Comparison of ENCODE assay signal across 8 cellular contexts in genomic region chr1:186617860-186618780, GRCh38.
DNase-seq lines count a peak whose midpoint lies in the region; ATAC-seq and TF ChIP-seq lines count a peak whose summit lies in the region.

No MANE protein-coding gene starts in this region.

- no peaks in the 10 kb centered on the region for H3K9me3 ChIP-seq in effector memory CD4-positive, alpha-beta T cell (ENCODE audit: control insufficient read depth, low read length)
- H3K9me3 ChIP-seq in neural progenitor cell (ENCODE audit: low read depth) = no peaks in the 10 kb centered on the region

- no peak overlapping the region for H3K9ac ChIP-seq in neural progenitor cell

- no peak overlapping the region for H2AFZ ChIP-seq in neural progenitor cell (replicated peaks)

- H3K4me2 ChIP-seq in neural progenitor cell = no peak overlapping the region

- no peak overlapping the region for H3K27ac Mint-ChIP-seq in neural progenitor cell

- H3K27me3 Mint-ChIP-seq in neural progenitor cell (ENCODE audit: insufficient read depth, low read depth) = peaks cover 2% of the 10 kb centered on the region

- no peaks in the 10 kb centered on the region for H3K36me3 ChIP-seq in effector memory CD4-positive, alpha-beta T cell (ENCODE audit: control insufficient read depth, insufficient read depth, low read length)
- no peaks in the 10 kb centered on the region for H3K36me3 ChIP-seq in neural progenitor cell

- TF ChIP-seq CTCF in neural progenitor cell (IDR thresholded peaks at IDR 0.05) = no peak

- H3F3A ChIP-seq in neural progenitor cell (ENCODE audit: low read depth) = no peaks in the 10 kb centered on the region

- no peaks in the 10 kb centered on the region for H3K79me2 ChIP-seq in neural progenitor cell (ENCODE audit: low read depth)

- H3K4me1 Mint-ChIP-seq in neural progenitor cell = no peaks in the 10 kb centered on the region

- no peak overlapping the region for H3K27ac ChIP-seq in effector memory CD4-positive, alpha-beta T cell (ENCODE audit: insufficient read depth, low read length, poor library complexity, severe bottlenecking)
- H3K27ac ChIP-seq in neural progenitor cell = no peak overlapping the region

- no peaks in the 10 kb centered on the region for H3K27me3 ChIP-seq in effector memory CD4-positive, alpha-beta T cell (replicated peaks; ENCODE audit: control insufficient read depth, insufficient read depth, low read length, poor library complexity, severe bottlenecking)
- H3K27me3 ChIP-seq in neural progenitor cell = no peaks in the 10 kb centered on the region

- no peaks in the 10 kb centered on the region for H4K20me1 ChIP-seq in neural progenitor cell (ENCODE audit: low read depth)

- H3K4me3 Mint-ChIP-seq in neural progenitor cell = no peak overlapping the region

- H3K4me1 ChIP-seq in effector memory CD4-positive, alpha-beta T cell (ENCODE audit: control insufficient read depth, insufficient read depth, low read length, poor library complexity, severe bottlenecking) = peaks cover 3% of the 10 kb centered on the region
- H3K4me1 ChIP-seq in neural progenitor cell = no peaks in the 10 kb centered on the region

- DNase-seq in HT1080 (ENCODE audit: low read depth) (peak; percentile 28), T-helper 9 cell (peak; percentile 3), pons (ENCODE audit: low spot score) (peak; percentile 62), neural progenitor cell (ENCODE audit: low spot score) (no peak), NCI-H1092 treated with DMSO at 0.1 percent for 48 hours (lab: John Stamatoyannopoulos, UW) (no peak)
- DNase-seq in effector memory CD4-positive, alpha-beta T cell = no peak

- H3K9me3 Mint-ChIP-seq in neural progenitor cell = no peaks in the 10 kb centered on the region

- ATAC-seq in GM21528 (IDR thresholded peaks at IDR 0.05; ENCODE audit: low FRiP score, unreplicated experiment) = peak; percentile 100

- H3K36me3 Mint-ChIP-seq in neural progenitor cell = no peaks in the 10 kb centered on the region

- H3K4me3 ChIP-seq in GM08714 (ENCODE audit: low read length) = peak overlapping the region; percentile 64
- H3K4me3 ChIP-seq in effector memory CD4-positive, alpha-beta T cell (ENCODE audit: insufficient read depth, low read depth, low read length, poor library complexity, severe bottlenecking) = peak overlapping the region; percentile 40
- H3K4me3 ChIP-seq in neural progenitor cell = no peak overlapping the region

Comparison
In these comparisons a context has a peak if more than half of its experiments do, and no peak if none do; other contexts are left out.
1. DNase-seq: peak in HT1080 (single experiment), T-helper 9 cell (single experiment) and pons (single experiment); none in effector memory CD4-positive, alpha-beta T cell (0 of 3), neural progenitor cell (single experiment) and NCI-H1092 treated with DMSO at 0.1 percent for 48 hours (single experiment).